ENCODE assay signal across 18 cellular contexts in the genomic region with DNA sequence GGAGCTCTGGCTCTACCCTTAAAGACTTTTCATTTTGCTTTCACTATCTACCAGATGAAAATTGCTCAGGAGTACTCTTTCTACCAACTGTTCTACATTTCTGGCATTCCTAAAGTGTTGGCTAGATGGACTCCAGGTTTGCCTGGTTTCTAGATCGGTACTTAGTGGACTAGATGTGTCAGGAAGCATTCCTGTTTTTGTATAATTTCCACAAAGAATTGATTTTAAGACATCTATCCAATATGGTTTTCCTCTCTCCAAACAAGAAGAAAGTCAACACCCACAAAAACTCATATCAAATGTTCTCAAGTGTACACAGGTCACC.
"Had no signal": no experiment of that assay in that cellular context is flagged by ENCODE, and none has a peak within 500 bp of the region (broad histone marks: within the 10 kb centered on the region; RNA-seq: fewer than 3 reads in every experiment).

No MANE protein-coding gene starts in this region.

- H3K27me3 ChIP-seq: left lung, neutrophil, right atrium auricular region, upper lobe of right lung had no signal

- H3K4me1 ChIP-seq: left lung, right atrium auricular region, upper lobe of right lung had no signal

- DNase-seq: activated CD4-positive, alpha-beta memory T cell treated with anti-CD3 and anti-CD28 coated beads for 36 hours; activated CD4-positive, alpha-beta T cell treated with anti-CD3 and anti-CD28 coated beads for 36 hours; activated effector memory CD4-positive, alpha-beta T cell treated with anti-CD3 and anti-CD28 coated beads, Interleukin-2, amount 50 U/mL, for 16 hours; activated T-cell treated with anti-CD3 and anti-CD28 coated beads, Interleukin-2, amount 50 U/mL, for 48 hours; effector memory CD8-positive, alpha-beta T cell; left lung; mammary epithelial cell; mucosa of descending colon; natural killer cell; stimulated activated CD4-positive, alpha-beta T cell treated with anti-CD3 and anti-CD28 coated beads, Interleukin-4, amount 100 ng/mL, for 4 hours; stimulated activated CD8-positive, alpha-beta memory T cell treated with anti-CD3 and anti-CD28 coated beads, Interleukin-4, amount 100 ng/mL, for 48 hours; stimulated activated naive CD8-positive, alpha-beta T cell treated with anti-CD3 and anti-CD28 coated beads, Interleukin-15, Interleukin-2, amounts not matched to agents 100 U/mL and 50 U/mL, for 24 hours; T-helper 17 cell; upper lobe of right lung had no signal

- H3K9me3 ChIP-seq: left lung, right atrium auricular region, upper lobe of right lung had no signal

- H3K36me3 ChIP-seq: left lung, neutrophil, right atrium auricular region, upper lobe of right lung had no signal

- H3K27ac ChIP-seq: epithelial cell of prostate, left lung, neutrophil, skin epidermis, upper lobe of right lung had no signal

- ATAC-seq: activated CD4-positive, alpha-beta T cell treated with anti-CD3 and anti-CD28 coated beads for 36 hours; effector memory CD8-positive, alpha-beta T cell; left lung; mucosa of descending colon; natural killer cell; stimulated activated naive CD8-positive, alpha-beta T cell treated with anti-CD3 and anti-CD28 coated beads, Interleukin-15, Interleukin-2, amounts not matched to agents 100 U/mL and 50 U/mL, for 24 hours; T-helper 17 cell; upper lobe of right lung had no signal

- H3K4me3 ChIP-seq: left lung, mucosa of descending colon, right atrium auricular region, skin epidermis, upper lobe of right lung had no signal
